ENCODE assay signal across 28 cellular contexts in genomic region chr4:147447820-147448219, GRCh38. TPM values are rescaled to one million over a fixed set of nuclear protein-coding genes. Genes with fewer than 3 reads are reported as not detected.
DNase-seq lines count a peak whose midpoint lies in the region; ATAC-seq, FAIRE-seq and TF ChIP-seq lines count a peak whose summit lies in the region.
"Had no signal": no experiment of that assay in that cellular context is flagged by ENCODE, and none has a peak within 500 bp of the region (broad histone marks: within the 10 kb centered on the region; RNA-seq: fewer than 3 reads in every experiment).

No MANE protein-coding gene starts in this region.

- no peaks in the 10 kb centered on the region for H3K9me2 ChIP-seq in PC-3 (replicated peaks; ENCODE audit: low read length)

- no peak overlapping the region for H2AFZ ChIP-seq in PC-3 (ENCODE audit: low read length)

- no peaks in the 10 kb centered on the region for H3K9me3 ChIP-seq in PC-3 (ENCODE audit: low read length)
- H3K9me3 ChIP-seq: body of pancreas, esophagus muscularis mucosa, sigmoid colon had no signal

- no peaks in the 10 kb centered on the region for H4K20me1 ChIP-seq in PC-3 (ENCODE audit: low read length)

- H3K9ac ChIP-seq in PC-3 (ENCODE audit: low read length) = no peak overlapping the region

- FAIRE-seq in HTR-8/SVneo (lab: Jason Lieb, UNC) = no peak
- FAIRE-seq: colon, GM12892, H1, HepG2 had no signal

- no peak overlapping the region for H3K4me2 ChIP-seq in PC-3 (ENCODE audit: low read length)

- POLR2A ChIA-PET in PC-3 (lab: Charles Lee; ENCODE audit: unreplicated experiment) = no interaction called here

- peak; percentile 32 for DNase-seq in PC-3
- peak; percentile 16 for DNase-seq in astrocyte of the cerebellum (ENCODE audit: low read depth)
- DNase-seq in fibroblast of the conjunctiva (ENCODE audit: low read depth) = peak; percentile 16
- no peak for DNase-seq in C1 segment of cervical spinal cord (lab: John Stamatoyannopoulos, UW)
- no peak for DNase-seq in HTR-8/SVneo (ENCODE audit: insufficient read length, low spot score)
- DNase-seq in AG08396 (ENCODE audit: low spot score) = no peak
- DNase-seq in NCI-H2171 treated with DMSO at 0.1 percent for 48 hours (lab: John Stamatoyannopoulos, UW) = no peak
- DNase-seq: activated CD4-positive, alpha-beta T cell treated with anti-CD3 and anti-CD28 coated beads, Interleukin-2, amount 50 U/mL, for 4 hours; activated naive CD4-positive, alpha-beta T cell treated with anti-CD3 and anti-CD28 coated beads, Interleukin-2, amount 50 U/mL, for 16 hours; body of pancreas; CD4-positive, alpha-beta memory T cell; DMS153; effector memory CD4-positive, alpha-beta T cell; islet precursor cell; NCI-H1092; NCI-H1930; NCI-H2227 treated with DMSO at 0.1 percent for 48 hours; sigmoid colon; stimulated activated CD4-positive, alpha-beta T cell treated with anti-CD3 and anti-CD28 coated beads, Interleukin-15, amount 100 ng/mL, for 24 hours; stimulated activated naive CD8-positive, alpha-beta T cell treated with anti-CD3 and anti-CD28 coated beads, Interleukin-15, Interleukin-2, amounts not matched to agents 100 U/mL and 50 U/mL, for 24 hours had no signal

- no peaks in the 10 kb centered on the region; the same call in 1 of the 2 replicates for H3K4me1 ChIP-seq in PC-3 (ENCODE audit: insufficient read depth, low read length)
- H3K4me1 ChIP-seq: body of pancreas, esophagus muscularis mucosa, sigmoid colon had no signal

- no peak overlapping the region for H3K27ac ChIP-seq in PC-3 (ENCODE audit: low read length)
- H3K27ac ChIP-seq: body of pancreas, esophagus muscularis mucosa, sigmoid colon, VCaP had no signal

- no peaks in the 10 kb centered on the region for H3K36me3 ChIP-seq in PC-3 (ENCODE audit: low read depth, low read length)
- H3K36me3 ChIP-seq: esophagus muscularis mucosa, sigmoid colon had no signal

- no peaks in the 10 kb centered on the region for H3K27me3 ChIP-seq in PC-3 (ENCODE audit: low read length)
- H3K27me3 ChIP-seq: body of pancreas, esophagus muscularis mucosa, sigmoid colon had no signal

- H3F3A ChIP-seq in PC-3 (ENCODE audit: low read length, unreplicated experiment) = no peaks in the 10 kb centered on the region

- H3K4me3 ChIP-seq in PC-3 (ENCODE audit: low read length) = no peak overlapping the region
- H3K4me3 ChIP-seq in astrocyte of the cerebellum (ENCODE audit: low read depth, low read length) = no peak overlapping the region
- H3K4me3 ChIP-seq: body of pancreas, esophagus muscularis mucosa, lung, sigmoid colon had no signal

- BruUV-seq in PC-3 (replicated peaks; lab: Mats Ljungman, UMichigan) = no TSS peak

- intact Hi-C loops in PC-3 (cut with micrococcal nuclease) = no loop called here

- CTCF ChIA-PET in PC-3 (lab: Charles Lee) = interaction anchor here (0.6 kb wide), 1 partner anchor 71 kb away, joined by 7 read pairs; no protein-coding TSS in a partner anchor

- no peaks in the 10 kb centered on the region for H3K79me2 ChIP-seq in PC-3 (ENCODE audit: low read length)

- no peak for TF ChIP-seq CTCF in PC-3 (conservative IDR thresholded peaks at IDR 0.05; ENCODE audit: low read depth, low read length)
- no peak for TF ChIP-seq CTCF in astrocyte of the cerebellum (IDR thresholded peaks at IDR 0.05; ENCODE audit: low read depth, low read length, missing control alignments)

- in situ Hi-C loops in astrocyte of the cerebellum (cut with HindIII; ENCODE audit: low sequenced_read_pairs) = no loop called here

- ATAC-seq in PC-3 = peak; percentile 37
- ATAC-seq: body of pancreas; HepG2; stimulated activated naive CD8-positive, alpha-beta T cell treated with anti-CD3 and anti-CD28 coated beads, Interleukin-15, Interleukin-2, amounts not matched to agents 100 U/mL and 50 U/mL, for 24 hours had no signal

RNA-seq across cellular contexts. Expression of gene EDNRA, which starts 33.1 kb away (rescaled TPM):
- 2.1 and 2.4 TPM in 2 replicates for total RNA-seq in PC-3 (2014; rRNA removed)
- total RNA-seq: activated T-helper 1 cell treated with anti-CD3 and anti-CD28 coated beads, Interleukin-12 subunit alpha, Interleukin-12 subunit beta, Interleukin-2, Interleukin-4 antibody, amounts not matched to agents 30 ng/mL and 10 ng/mL and 1 ng/mL, durations not matched to agents 14 hours and 24 hours and 36 hours; CD4-positive, alpha-beta memory T cell; HepG2 had no signal

Comparison
In these comparisons a context has a peak if more than half of its experiments do, and no peak if none do; other contexts are left out.
1. DNase-seq: peak in PC-3 (single experiment), astrocyte of the cerebellum (single experiment) and fibroblast of the conjunctiva (single experiment); none in C1 segment of cervical spinal cord (0 of 14), HTR-8/SVneo (single experiment), AG08396 (single experiment) and NCI-H2171 treated with DMSO at 0.1 percent for 48 hours (single experiment).